7 cellular contexts compared by ENCODE assay signal in genomic region chrX:69185886-69186285, GRCh38.
"Had no signal": no experiment of that assay in that cellular context is flagged by ENCODE, and none has a peak within 500 bp of the region (broad histone marks: within the 10 kb centered on the region; RNA-seq: fewer than 3 reads in every experiment).

No MANE protein-coding gene starts in this region.

- H3K9ac ChIP-seq: GM23248 had no signal

- H3K27ac ChIP-seq: GM23248, HL-60 had no signal

- H3K36me3 Mint-ChIP-seq: IgD-negative memory B cell had no signal

- ATAC-seq: HepG2 had no signal

- H3K9me3 Mint-ChIP-seq: IgD-negative memory B cell had no signal

- H3K27ac Mint-ChIP-seq: IgD-negative memory B cell had no signal

- H2AFZ ChIP-seq: GM23248 had no signal

- H3K4me3 Mint-ChIP-seq: IgD-negative memory B cell had no signal

- H3K4me3 ChIP-seq: GM23248 had no signal

- DNase-seq: GM23248, GOT3, H7, HCEC 1CT had no signal
